Comparison of ENCODE assay signal across 26 cellular contexts in the genomic region with DNA sequence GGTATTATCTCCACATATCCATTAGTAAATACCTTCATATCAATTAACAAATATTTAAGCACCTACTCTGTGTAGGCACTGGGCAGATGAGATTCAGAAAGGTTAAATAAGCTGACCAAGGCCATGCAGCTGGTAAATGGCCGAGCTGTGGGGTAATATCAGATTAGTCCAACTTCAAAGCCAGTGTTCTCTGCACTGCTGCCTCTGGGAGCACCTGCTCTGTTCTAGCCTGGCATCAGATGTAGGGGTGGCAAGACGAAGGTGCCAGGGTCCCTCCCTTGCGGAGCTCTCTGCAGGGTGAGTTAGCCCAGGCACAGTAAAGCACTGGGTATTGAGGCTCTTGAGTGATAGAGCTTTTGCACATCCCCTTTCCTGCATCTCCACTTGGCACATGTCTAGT. TPM values are rescaled to one million over a fixed set of nuclear protein-coding genes. Genes with fewer than 3 reads are reported as not detected.
DNase-seq lines count a peak whose midpoint lies in the region; ATAC-seq, FAIRE-seq and TF ChIP-seq lines count a peak whose summit lies in the region.
"Had no signal": no experiment of that assay in that cellular context is flagged by ENCODE, and none has a peak within 500 bp of the region (broad histone marks: within the 10 kb centered on the region; RNA-seq: fewer than 3 reads in every experiment).

No MANE protein-coding gene starts in this region.

- H3K27me3 Mint-ChIP-seq in T-helper 17 cell = no peaks in the 10 kb centered on the region
- H3K27me3 Mint-ChIP-seq in stimulated activated memory B cell treated with anti-CD40 and anti-IgM and Interleukin-4, amounts not matched to agents 10 μg/mL and 1 μg/mL and 100 μg/mL, for 72 hours = no peaks in the 10 kb centered on the region

- H3K27ac Mint-ChIP-seq in T-helper 17 cell = peak overlapping the region; percentile 85
- peak overlapping the region; percentile 23 for H3K27ac Mint-ChIP-seq in stimulated activated memory B cell treated with anti-CD40 and anti-IgM and Interleukin-4, amounts not matched to agents 10 μg/mL and 1 μg/mL and 100 μg/mL, for 72 hours

- H3K4me1 Mint-ChIP-seq in T-helper 17 cell = peaks cover 51% of the 10 kb centered on the region
- peaks cover 75% of the 10 kb centered on the region for H3K4me1 Mint-ChIP-seq in stimulated activated memory B cell treated with anti-CD40 and anti-IgM and Interleukin-4, amounts not matched to agents 10 μg/mL and 1 μg/mL and 100 μg/mL, for 72 hours

- H3K9me3 ChIP-seq in T-helper 17 cell (ENCODE audit: control insufficient read depth, low read length, poor library complexity, severe bottlenecking) (no peaks in the 10 kb centered on the region), kidney (ENCODE audit: control insufficient read depth in 1 of 2, low read length in 2 of 2) (no peaks in the 10 kb centered on the region)
- H3K9me3 ChIP-seq: breast epithelium, ovary, sigmoid colon had no signal

- FAIRE-seq in kidney (lab: Jason Lieb, UNC) = no peak

- H3K36me3 Mint-ChIP-seq in T-helper 17 cell (ENCODE audit: low read depth) = peaks cover 10% of the 10 kb centered on the region
- H3K36me3 Mint-ChIP-seq in stimulated activated memory B cell treated with anti-CD40 and anti-IgM and Interleukin-4, amounts not matched to agents 10 μg/mL and 1 μg/mL and 100 μg/mL, for 72 hours = peaks cover 65% of the 10 kb centered on the region

- peak; percentile 6 for ATAC-seq in Right ventricle myocardium inferior
- no peak for ATAC-seq in left ventricle myocardium superior
- no peak for ATAC-seq in T-helper 17 cell
- ATAC-seq in stimulated activated memory B cell treated with anti-CD40 and anti-IgM and Interleukin-4, amounts not matched to agents 10 μg/mL and 1 μg/mL and 100 μg/mL, for 72 hours = no peak
- no peak for ATAC-seq in GM21529 (IDR thresholded peaks at IDR 0.05; ENCODE audit: unreplicated experiment)
- no peak for ATAC-seq in GM18868 (IDR thresholded peaks at IDR 0.05; ENCODE audit: unreplicated experiment)

- no peak for TF ChIP-seq CTCF in kidney (IDR thresholded peaks at IDR 0.05; ENCODE audit: borderline replicate concordance, extremely low read depth, insufficient read depth)

- no peak for DNase-seq in Right ventricle myocardium inferior (ENCODE audit: missing footprints)
- no peak for DNase-seq in left ventricle myocardium superior
- DNase-seq in T-helper 17 cell = no peak
- peak; percentile 5 for DNase-seq in kidney
- DNase-seq in SHP77 treated with DMSO at 0.1 percent for 48 hours (lab: John Stamatoyannopoulos, UW) = no peak
- DNase-seq: activated CD4-positive, CD25-positive, alpha-beta regulatory T cell treated with anti-CD3 and anti-CD28 coated beads, Interleukin-2, amount 50 U/mL, for 72 hours; activated CD8-positive, alpha-beta memory T cell treated with anti-CD3 and anti-CD28 coated beads, Interleukin-2, amount 50 U/mL, for 4 hours; Calu3; dermis blood vessel endothelial cell; foreskin fibroblast; GOT3; NCI-H1105; NCI-H2107; NCI-H526; ovary; SIG-M5; sigmoid colon; stimulated activated naive CD4-positive, alpha-beta T cell treated with Interleukin-2 at 50 U/mL for 16 hours; T-helper 9 cell; trophoblast cell had no signal

- H3K4me3 Mint-ChIP-seq in T-helper 17 cell = peak overlapping the region; percentile 78
- H3K4me3 Mint-ChIP-seq in stimulated activated memory B cell treated with anti-CD40 and anti-IgM and Interleukin-4, amounts not matched to agents 10 μg/mL and 1 μg/mL and 100 μg/mL, for 72 hours = no peak overlapping the region

- H3K36me3 ChIP-seq in kidney (ENCODE audit: control insufficient read depth in 1 of 2, insufficient read depth in 2 of 2, low read length in 2 of 2) = peaks cover 11 to 17% of the 10 kb centered on the region in 2 donors
- H3K36me3 ChIP-seq: breast epithelium, ovary had no signal

- intact Hi-C loops in Right ventricle myocardium inferior (cut with DNase I) = no loop called here
- intact Hi-C loops in left ventricle myocardium superior (cut with micrococcal nuclease) = no loop called here
- intact Hi-C loops in kidney (cut with DNase I) = no loop called here

- no peak overlapping the region for H3K27ac ChIP-seq in kidney (ENCODE audit: low read depth in 2 of 2, low read length in 2 of 2)
- H3K27ac ChIP-seq: breast epithelium, epithelial cell of prostate, ovary, sigmoid colon had no signal

- H3K4me1 ChIP-seq in kidney (ENCODE audit: control insufficient read depth in 1 of 2, insufficient read depth in 1 of 2, low read depth in 1 of 2, low read length in 2 of 2) = peaks cover 9 to 10% of the 10 kb centered on the region in 2 donors

- no peaks in the 10 kb centered on the region for H3K9me3 Mint-ChIP-seq in stimulated activated memory B cell treated with anti-CD40 and anti-IgM and Interleukin-4, amounts not matched to agents 10 μg/mL and 1 μg/mL and 100 μg/mL, for 72 hours

- H3K4me3 ChIP-seq in kidney (ENCODE audit: low read length in 2 of 2) = no peak overlapping the region
- H3K4me3 ChIP-seq: breast epithelium, lung, ovary, sigmoid colon had no signal

- no peak overlapping the region for H3K9ac ChIP-seq in kidney (ENCODE audit: low read length in 2 of 2)

RNA-seq across cellular contexts. Expression of a gene that starts 5.5 kb away (rescaled TPM):
- total RNA-seq in Right ventricle myocardium inferior (15.1 TPM), left ventricle myocardium superior (17.0 TPM), T-helper 17 cell (10 to 100 TPM; 56.8 to 63.7 TPM), kidney (31.8 TPM)
- 15.5 TPM for polyA plus RNA-seq in kidney (ENCODE audit: insufficient read depth, low read depth, low replicate concordance)

RNA-seq across cellular contexts. Expression of a gene that starts 39.0 kb away (rescaled TPM):
- 0.30 TPM for total RNA-seq in Right ventricle myocardium inferior
- total RNA-seq in left ventricle myocardium superior = not detected
- under 1 TPM; 0.73 to 0.85 TPM for total RNA-seq in T-helper 17 cell
- total RNA-seq in kidney = 1.2 TPM
- polyA plus RNA-seq in kidney (ENCODE audit: insufficient read depth, low read depth, low replicate concordance) = 0.73 TPM
